ENCODE assay signal across 8 cellular contexts in genomic region chr18:11947214-11948119, GRCh38. TPM values are rescaled to one million over a fixed set of nuclear protein-coding genes. Genes with fewer than 3 reads are reported as not detected.
DNase-seq lines count a peak whose midpoint lies in the region; ATAC-seq, FAIRE-seq and TF ChIP-seq lines count a peak whose summit lies in the region.

No MANE protein-coding gene starts in this region.

- no peaks in the 10 kb centered on the region for H3K36me3 ChIP-seq in MM.1S (replicated peaks; ENCODE audit: insufficient read depth, low read length)
- H3K36me3 ChIP-seq in left lung = no peaks in the 10 kb centered on the region

- peak overlapping the region; percentile 43 for H3K4me2 ChIP-seq in MM.1S (ENCODE audit: low read depth, low read length)

- no peaks in the 10 kb centered on the region for H3K9me2 ChIP-seq in MM.1S (replicated peaks; ENCODE audit: insufficient read depth, low read length)

- TF ChIP-seq CTCF in MM.1S (IDR thresholded peaks at IDR 0.05; ENCODE audit: low read length) (no peak), left lung (IDR thresholded peaks at IDR 0.05) (no peak)

- intact Hi-C loops in left lung (cut with DNase I) = no loop called here

- H3F3A ChIP-seq in MM.1S (ENCODE audit: insufficient read depth, low read length) = no peaks in the 10 kb centered on the region

- no peak overlapping the region for H3K9ac ChIP-seq in MM.1S (ENCODE audit: low read length)

- peak; percentile 95 for FAIRE-seq in H54 (lab: Jason Lieb, UNC)

- peak overlapping the region; percentile 27; the same call in 1 of the 2 replicates for H2AFZ ChIP-seq in MM.1S (ENCODE audit: low read length)

- H3K27ac ChIP-seq in MM.1S (ENCODE audit: low read length) = no peak overlapping the region
- peak overlapping the region; percentile 94 to 95 for H3K27ac ChIP-seq in left lung

- no peaks in the 10 kb centered on the region for H3K79me2 ChIP-seq in MM.1S (ENCODE audit: low read length)

- H3K27me3 ChIP-seq in MM.1S (replicated peaks; ENCODE audit: insufficient read depth, low read length) = peaks cover 20% of the 10 kb centered on the region
- H3K27me3 ChIP-seq in left lung = no peaks in the 10 kb centered on the region

- no peak for TF ChIP-seq POLR2A in H54 (IDR thresholded peaks at IDR 0.05; ENCODE audit: low read depth, low read length)

- H4K20me1 ChIP-seq in MM.1S (ENCODE audit: insufficient read depth, low read length) = no peaks in the 10 kb centered on the region

- ATAC-seq in left lung = peak; percentile 95

- H3K4me3 ChIP-seq in MM.1S (ENCODE audit: low read length) = no peak overlapping the region
- peak overlapping the region; percentile 38 to 43 for H3K4me3 ChIP-seq in left lung

- DNase-seq in ELF-1 (ENCODE audit: low read depth, low spot score) = peak; percentile 94
- DNase-seq in H54 (ENCODE audit: insufficient read length, low spot score) = peak; percentile 81
- peak; percentile 69 for DNase-seq in MM.1S
- DNase-seq in activated CD4-positive, alpha-beta T cell treated with anti-CD3 and anti-CD28 coated beads, Interleukin-2, amount 50 U/mL, for 1 hour = peak; percentile 27
- DNase-seq in dedifferentiated amniotic fluid mesenchymal stem cell (ENCODE audit: extremely low spot score) = peak; percentile 87
- DNase-seq in left lung = peak; percentile 95 to 98
- peak; percentile 54 for DNase-seq in stimulated activated CD4-positive, alpha-beta T cell treated with anti-CD3 and anti-CD28 coated beads, Interleukin-2, amount 100 ng/mL, for 4 hours (ENCODE audit: low read depth)
- no peak for DNase-seq in D341Med (ENCODE audit: low spot score)

- H3K9me3 ChIP-seq in MM.1S (replicated peaks; ENCODE audit: insufficient read depth, low read length) = no peaks in the 10 kb centered on the region
- no peaks in the 10 kb centered on the region for H3K9me3 ChIP-seq in left lung

- 0 out of 2 replicates have a peak, but pooled peaks cover 5% of the 10 kb centered on the region for H3K4me1 ChIP-seq in MM.1S (ENCODE audit: low read length)
- H3K4me1 ChIP-seq in left lung = peaks cover 13 to 33% of the 10 kb centered on the region in 2 donors

RNA-seq across cellular contexts. Expression of gene IMPA2, which starts 33.8 kb away (rescaled TPM):
- 10 to 100 TPM; 62.2 to 92.5 TPM for total RNA-seq in left lung

RNA-seq across cellular contexts. Expression of gene MPPE1, which starts 39.4 kb away (rescaled TPM):
- total RNA-seq in left lung = 10 to 100 TPM; 62.8 to 68.0 TPM
